Comparison of ENCODE assay signal across 25 cellular contexts in the genomic region with DNA sequence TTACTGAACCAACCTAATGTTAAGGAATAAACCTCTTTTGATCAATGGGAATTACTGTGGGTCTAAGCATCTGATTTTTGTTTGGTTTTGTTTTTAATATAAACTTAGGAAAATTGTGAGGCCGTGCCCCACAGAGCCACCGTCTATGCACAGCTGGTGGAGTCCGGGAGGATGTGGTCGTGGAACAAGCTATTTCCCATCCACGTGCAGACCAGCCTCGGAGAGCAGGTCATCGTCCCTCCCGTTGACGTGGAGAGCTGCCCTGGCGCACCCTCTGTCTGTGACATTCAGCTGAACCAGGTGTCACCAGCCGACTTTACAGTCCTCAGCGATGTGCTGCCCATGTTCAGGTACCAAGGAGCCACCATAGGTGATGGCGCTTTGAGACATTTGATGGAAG. TPM values are rescaled to one million over a fixed set of nuclear protein-coding genes. Genes with fewer than 3 reads are reported as not detected.
DNase-seq lines count a peak whose midpoint lies in the region; ATAC-seq, FAIRE-seq and TF ChIP-seq lines count a peak whose summit lies in the region.
"Had no signal": no experiment of that assay in that cellular context is flagged by ENCODE, and none has a peak within 500 bp of the region (broad histone marks: within the 10 kb centered on the region; RNA-seq: fewer than 3 reads in every experiment).

No MANE protein-coding gene starts in this region.

- in situ Hi-C loops in GM23248 (cut with MboI) = no loop called here

- H3K4me1 ChIP-seq in BLaER1 = peaks cover 24% of the 10 kb centered on the region
- H3K4me1 ChIP-seq in DND-41 (ENCODE audit: insufficient read depth, low read length) = peaks cover 20% of the 10 kb centered on the region
- H3K4me1 ChIP-seq in kidney (ENCODE audit: control insufficient read depth in 1 of 2, insufficient read depth in 1 of 2, low read depth in 1 of 2, low read length in 2 of 2) = no peaks in the 10 kb centered on the region
- H3K4me1 ChIP-seq in spleen = peaks cover 0 to 5% (median 0%) of the 10 kb centered on the region in 6 donors
- peaks cover 9% of the 10 kb centered on the region for H3K4me1 ChIP-seq in GM23248 (ENCODE audit: insufficient read depth)
- H3K4me1 ChIP-seq: A549, BE2C had no signal

- H4K20me1 ChIP-seq in BLaER1 = 0 out of 2 replicates have a peak, but pooled peaks cover 4% of the 10 kb centered on the region
- no peaks in the 10 kb centered on the region for H4K20me1 ChIP-seq in DND-41 (ENCODE audit: insufficient read depth, low read length)
- no peaks in the 10 kb centered on the region for H4K20me1 ChIP-seq in GM23248 (ENCODE audit: insufficient read depth)

- H3K79me2 ChIP-seq in DND-41 (ENCODE audit: insufficient read depth, low read length) (peaks cover 14% of the 10 kb centered on the region), GM23248 (ENCODE audit: insufficient read depth) (no peaks in the 10 kb centered on the region)

- peaks cover 8% of the 10 kb centered on the region; the same call in 1 of the 2 replicates for H3F3A ChIP-seq in GM23248 (ENCODE audit: insufficient read depth)

- no peak overlapping the region for H3K4me3 ChIP-seq in BLaER1
- H3K4me3 ChIP-seq in DND-41 (ENCODE audit: low read depth in 1 of 2, low read length in 2 of 2) = no peak overlapping the region
- no peak overlapping the region for H3K4me3 ChIP-seq in kidney (ENCODE audit: low read length in 2 of 2)
- no peak overlapping the region for H3K4me3 ChIP-seq in spleen
- no peak overlapping the region for H3K4me3 ChIP-seq in GM23248
- H3K4me3 ChIP-seq: A549, GM12878, HAP-1 had no signal

- TF ChIP-seq POLR2A in spleen (IDR thresholded peaks at IDR 0.05) = no peak

- intact Hi-C loops in kidney (cut with DNase I) = no loop called here
- intact Hi-C loops in spleen (cut with DNase I; ENCODE audit: low total_unique reads) = no loop called here

- no peaks in the 10 kb centered on the region for H3K27me3 ChIP-seq in BLaER1
- H3K27me3 ChIP-seq in DND-41 (ENCODE audit: insufficient read depth, low read length, poor library complexity) = no peaks in the 10 kb centered on the region
- H3K27me3 ChIP-seq in spleen (replicated peaks in 1 of 7) = no peaks in the 10 kb centered on the region
- no peaks in the 10 kb centered on the region for H3K27me3 ChIP-seq in GM23248 (replicated peaks; ENCODE audit: insufficient read depth)
- H3K27me3 ChIP-seq: BE2C had no signal

- ATAC-seq in DND-41 (ENCODE audit: insufficient read depth, low read depth) (no peak), HG03095 (IDR thresholded peaks at IDR 0.05; ENCODE audit: unreplicated experiment) (no peak), GM18519 (IDR thresholded peaks at IDR 0.05; ENCODE audit: low FRiP score, unreplicated experiment) (no peak)
- ATAC-seq: A549; CD8-positive, alpha-beta T cell; GM12878 had no signal

- no peak overlapping the region for H2AFZ ChIP-seq in DND-41 (ENCODE audit: low read depth, low read length)
- no peak overlapping the region for H2AFZ ChIP-seq in GM23248

- H3K9me3 ChIP-seq in BLaER1 (no peaks in the 10 kb centered on the region), DND-41 (ENCODE audit: insufficient read depth, low read length, severe bottlenecking) (no peaks in the 10 kb centered on the region), kidney (ENCODE audit: control insufficient read depth in 1 of 2, low read length in 2 of 2) (no peaks in the 10 kb centered on the region), spleen (no peaks in the 10 kb centered on the region), GM23248 (ENCODE audit: low read depth) (no peaks in the 10 kb centered on the region)
- H3K9me3 ChIP-seq: A549, BE2C, Caco-2, HAP-1 had no signal

- DNase-seq in DND-41 (no peak), kidney (peak; percentile 53), spleen (peak; percentile 32), GM23248 (no peak), OCI-M1 (lab: John Stamatoyannopoulos, UW) (no peak)
- DNase-seq: 8988T; ACHN; AML-193; BE2C; Caco-2; CD4-positive, CD25-positive, alpha-beta regulatory T cell; CD8-positive, alpha-beta T cell; DMS153; EL; GDM1; GOT3; HFFc6 had no signal

- TF ChIP-seq CTCF in DND-41 (IDR thresholded peaks at IDR 0.05; ENCODE audit: borderline replicate concordance, extremely low read depth, low read length, poor library complexity, severe bottlenecking) (no peak), kidney (IDR thresholded peaks at IDR 0.05; ENCODE audit: borderline replicate concordance, extremely low read depth, insufficient read depth) (no peak), spleen (IDR thresholded peaks at IDR 0.05 in 8 of 11, conservative IDR thresholded peaks at IDR 0.05 in 3 of 11) (no peak)

- H3K9ac ChIP-seq in BLaER1 (no peak overlapping the region), DND-41 (ENCODE audit: low read depth, low read length) (no peak overlapping the region), kidney (ENCODE audit: low read length in 2 of 2) (no peak overlapping the region), GM23248 (no peak overlapping the region)

- H3K36me3 ChIP-seq in BLaER1 = peaks cover 98% of the 10 kb centered on the region
- peaks cover 93% of the 10 kb centered on the region for H3K36me3 ChIP-seq in DND-41 (ENCODE audit: insufficient read depth, low read length)
- peaks cover 33 to 39% of the 10 kb centered on the region in 2 donors for H3K36me3 ChIP-seq in kidney (ENCODE audit: control insufficient read depth in 1 of 2, insufficient read depth in 2 of 2, low read length in 2 of 2)
- peaks cover 0 to 97% (median 66%) of the 10 kb centered on the region in 6 donors for H3K36me3 ChIP-seq in spleen
- H3K36me3 ChIP-seq in GM23248 (ENCODE audit: low read depth) = no peaks in the 10 kb centered on the region; the same call in 1 of the 2 replicates

- no peak for FAIRE-seq in kidney (lab: Jason Lieb, UNC)
- FAIRE-seq: A549, GM12878, H54 had no signal

- H3K27ac ChIP-seq in BLaER1 = peak overlapping the region; percentile 51
- peak overlapping the region; percentile 35; the same call in 1 of the 2 replicates for H3K27ac ChIP-seq in DND-41 (ENCODE audit: low read length)
- H3K27ac ChIP-seq in kidney (ENCODE audit: low read depth in 2 of 2, low read length in 2 of 2) = no peak overlapping the region
- no peak overlapping the region for H3K27ac ChIP-seq in spleen
- no peak overlapping the region for H3K27ac ChIP-seq in GM23248
- H3K27ac ChIP-seq: A549, C4-2B had no signal

- WGBS in spleen, 5 donors = 87 to 97% (median 91%) methylated on average over 13 of the region's 13 CpGs
- WGBS in GM23248 (ENCODE audit: low coverage in 1 of 2, low lambda C conversion rate in 2 of 2, missing lambda C conversion rate in 2 of 2), 2 experiments = 93 to 97% methylated on average over 13 of the region's 13 CpGs

- H3K9me2 ChIP-seq in GM23248 (ENCODE audit: insufficient read depth) = no peaks in the 10 kb centered on the region

- H3K4me2 ChIP-seq in BLaER1 = peak overlapping the region; percentile 30; the same call in 1 of the 2 replicates
- no peak overlapping the region for H3K4me2 ChIP-seq in DND-41 (ENCODE audit: insufficient read depth, low read length)
- no peak overlapping the region for H3K4me2 ChIP-seq in GM23248 (ENCODE audit: unreplicated experiment)
- H3K4me2 ChIP-seq: A549 had no signal

RNA-seq across cellular contexts. Expression of a gene that starts 28.4 kb away (rescaled TPM):
- total RNA-seq in kidney = 33.7 TPM
- polyA plus RNA-seq in kidney (ENCODE audit: insufficient read depth, low read depth, low replicate concordance) = 20.4 TPM
- total RNA-seq in spleen = 10 to 100 TPM; 31.9 to 66.4 (median 42.8) TPM
- polyA plus RNA-seq in spleen = 10 to 100 TPM; 25.0 to 48.2 (median 40.5) TPM
- total RNA-seq in GM23248 (2014; rRNA removed; shearing (Covaris generic)) = 49.6 and 68.0 TPM in 2 replicates
- 24.1 and 27.2 TPM in 2 replicates for polyA plus RNA-seq in GM23248 (2016; fragmentation: Nextera tagmentation; extraction: Ambion mirVana)

RNA-seq across cellular contexts. Expression of a gene that starts 28.5 kb away (rescaled TPM):
- total RNA-seq in kidney (20.3 TPM), spleen (10 to 100 TPM; 17.6 to 30.6 (median 26.6) TPM)
- polyA plus RNA-seq in kidney (ENCODE audit: insufficient read depth, low read depth, low replicate concordance) (9.2 TPM), spleen (10 to 100 TPM in 1 of 3 donors, 1 to 10 TPM in 2; 7.5 to 10.6 (median 8.5) TPM), GM23248 (2016; fragmentation: Nextera tagmentation; extraction: Ambion mirVana) (13.4 and 15.8 TPM in 2 replicates)
- 8.5 and 11.9 TPM in 2 replicates for total RNA-seq in GM23248 (2014; rRNA removed; shearing (Covaris generic))

Comparison
In these comparisons a context has a peak if more than half of its experiments do, and no peak if none do; other contexts are left out.
1. H3K27ac ChIP-seq: peak in BLaER1 (single experiment) and DND-41 (single experiment); none in kidney (0 of 2), spleen (0 of 8) and GM23248 (single experiment).
2. DNase-seq: peak in kidney (single experiment) and spleen (single experiment); none in DND-41 (single experiment), GM23248 (single experiment) and OCI-M1 (single experiment).